Comparison of ENCODE assay signal across 19 cellular contexts in genomic region chr1:111462368-111463028, GRCh38. TPM values are rescaled to one million over a fixed set of nuclear protein-coding genes. Genes with fewer than 3 reads are reported as not detected.
"Had no signal": no experiment of that assay in that cellular context is flagged by ENCODE, and none has a peak within 500 bp of the region (broad histone marks: within the 10 kb centered on the region; RNA-seq: fewer than 3 reads in every experiment).

No MANE protein-coding gene starts in this region.

- H3K4me1 ChIP-seq: lower lobe of right lung, thyroid gland, uterus had no signal

- DNase-seq: activated CD4-positive, alpha-beta T cell treated with anti-CD3 and anti-CD28 coated beads for 48 hours; activated CD8-positive, alpha-beta memory T cell treated with anti-CD3 and anti-CD28 coated beads, Interleukin-2, amount 50 U/mL, for 48 hours; activated CD8-positive, alpha-beta T cell treated with anti-CD3 and anti-CD28 coated beads, Interleukin-2, amount 10 ng/mL, durations not matched to agents 7 days and 5 days; activated naive CD4-positive, alpha-beta T cell treated with anti-CD3 and anti-CD28 coated beads for 36 hours; caudate nucleus; endodermal cell; hypothalamus; lower lobe of right lung; midbrain; natural killer cell; stimulated activated CD4-positive, alpha-beta T cell treated with anti-CD3 and anti-CD28 coated beads, Interleukin-4, amount 100 ng/mL, for 4 hours; T-cell; thyroid gland; uterus had no signal

- H3K4me3 Mint-ChIP-seq: activated CD8-positive, alpha-beta T cell treated with anti-CD3 and anti-CD28 coated beads, Interleukin-2, amount 10 ng/mL, durations not matched to agents 7 days and 5 days; activated naive CD4-positive, alpha-beta T cell treated with anti-CD3 and anti-CD28 coated beads for 36 hours; dendritic cell treated with granulocyte-macrophage colony-stimulating factor and Interleukin-4, amounts not matched to agents 40 ng/mL and 50 ng/mL, for 4 days; endodermal cell; natural killer cell; T-cell; WTC11 had no signal

- H3K4me1 Mint-ChIP-seq: WTC11 had no signal

- ATAC-seq: activated CD8-positive, alpha-beta T cell treated with anti-CD3 and anti-CD28 coated beads, Interleukin-2, amount 10 ng/mL, durations not matched to agents 7 days and 5 days; lower lobe of right lung; natural killer cell; T-cell; WTC11 had no signal

- H3K36me3 ChIP-seq: uterus had no signal

- H3K9me3 Mint-ChIP-seq: activated naive CD4-positive, alpha-beta T cell treated with anti-CD3 and anti-CD28 coated beads for 36 hours; dendritic cell treated with granulocyte-macrophage colony-stimulating factor and Interleukin-4, amounts not matched to agents 40 ng/mL and 50 ng/mL, for 4 days; endodermal cell; natural killer cell; T-cell; WTC11 had no signal

- H3K4me3 ChIP-seq: lower lobe of right lung, skin epidermis, thyroid gland, uterus had no signal

- H3K9me3 ChIP-seq: lower lobe of right lung, thyroid gland, uterus had no signal

- H3K27ac Mint-ChIP-seq: activated CD8-positive, alpha-beta T cell treated with anti-CD3 and anti-CD28 coated beads, Interleukin-2, amount 10 ng/mL, durations not matched to agents 7 days and 5 days; activated naive CD4-positive, alpha-beta T cell treated with anti-CD3 and anti-CD28 coated beads for 36 hours; dendritic cell treated with granulocyte-macrophage colony-stimulating factor and Interleukin-4, amounts not matched to agents 40 ng/mL and 50 ng/mL, for 4 days; endodermal cell; WTC11 had no signal

- H3K27me3 ChIP-seq: thyroid gland, uterus had no signal

- H3K27me3 Mint-ChIP-seq: dendritic cell treated with granulocyte-macrophage colony-stimulating factor and Interleukin-4, amounts not matched to agents 40 ng/mL and 50 ng/mL, for 4 days; T-cell had no signal

- H3K27ac ChIP-seq: lower lobe of right lung, skin epidermis, thyroid gland, uterus had no signal

RNA-seq across cellular contexts. Expression of gene C1orf162, which starts 11.3 kb away (rescaled TPM):
- total RNA-seq: glomerular endothelial cell had no signal

RNA-seq across cellular contexts. Expression of gene ADORA3, which starts 40.9 kb away (rescaled TPM):
- total RNA-seq: activated naive CD4-positive, alpha-beta T cell treated with anti-CD3 and anti-CD28 coated beads for 36 hours; endodermal cell; glomerular endothelial cell; pulmonary artery endothelial cell had no signal
